In genomic region chr19:13756210-13756609, GRCh38 we compare ENCODE assay signal across 38 cellular contexts.
"Had no signal": no experiment of that assay in that cellular context is flagged by ENCODE, and none has a peak within 500 bp of the region (broad histone marks: within the 10 kb centered on the region; RNA-seq: fewer than 3 reads in every experiment).

No MANE protein-coding gene starts in this region.

- DNase-seq: activated B cell treated with CpG ODN at 0.5 μM for 24 hours; activated CD4-positive, alpha-beta T cell treated with anti-CD3 and anti-CD28 coated beads for 48 hours; activated CD4-positive, alpha-beta T cell treated with anti-CD3 and anti-CD28 coated beads, Interleukin-2, amount 50 U/mL, for 1 hour; activated CD4-positive, alpha-beta T cell treated with anti-CD3 and anti-CD28 coated beads, Interleukin-2, amount 50 U/mL, for 48 hours; activated CD8-positive, alpha-beta memory T cell treated with anti-CD3 and anti-CD28 coated beads for 24 hours; activated CD8-positive, alpha-beta T cell treated with anti-CD3 and anti-CD28 coated beads for 36 hours; activated effector memory CD4-positive, alpha-beta T cell treated with Interleukin-2 at 50 U/mL for 16 hours; activated gamma-delta T cell treated with Interleukin-2 at 50 U/mL for 16 hours; activated naive CD4-positive, alpha-beta T cell treated with anti-CD3 and anti-CD28 coated beads, Interleukin-2, amount 50 U/mL, for 16 hours; activated naive CD8-positive, alpha-beta T cell treated with anti-CD3 and anti-CD28 coated beads for 36 hours; activated naive CD8-positive, alpha-beta T cell treated with anti-CD3 and anti-CD28 coated beads, Interleukin-2, amount 50 U/mL, for 24 hours; activated T-cell treated with anti-CD3 and anti-CD28 coated beads, Interleukin-2, amount 50 U/mL, for 4 hours; adrenal gland; amygdala; aorta; central memory CD4-positive, alpha-beta T cell; cerebellar nuclear complex; dorsolateral prefrontal cortex; effector memory CD4-positive, alpha-beta T cell; endodermal cell; erythroblast; foreskin keratinocyte; gastrocnemius medialis; glutamatergic neuron; heart left ventricle; T-helper 1 cell; T-helper 17 cell; T1000; WERI-Rb-1 had no signal

- H3K27ac ChIP-seq: adrenal gland, breast epithelium, cardiac muscle cell, coronary artery, dorsolateral prefrontal cortex, esophagus muscularis mucosa, foreskin keratinocyte, gastrocnemius medialis, heart left ventricle, WERI-Rb-1 had no signal

- H3K9me3 Mint-ChIP-seq: activated B cell treated with CpG ODN at 0.5 μM for 24 hours; activated CD8-positive, alpha-beta T cell treated with anti-CD3 and anti-CD28 coated beads for 36 hours; activated naive CD8-positive, alpha-beta T cell treated with anti-CD3 and anti-CD28 coated beads for 36 hours; activated naive CD8-positive, alpha-beta T cell treated with anti-CD3 and anti-CD28 coated beads, Interleukin-2, amount 50 U/mL, for 24 hours; activated T-cell treated with anti-CD3 and anti-CD28 coated beads, Interleukin-2, amount 50 U/mL, for 4 hours; activated T-helper 17 cell treated with anti-CD3 and anti-CD28 coated beads, Interleukin-2, amount 50 U/mL, for 72 hours; brain; dendritic cell treated with granulocyte-macrophage colony-stimulating factor and Interleukin-4, amounts not matched to agents 40 ng/mL and 50 ng/mL, for 4 days; endodermal cell; T-helper 2 cell treated with Interferon-gamma antibody and Interleukin-4, amounts not matched to agents 5 μg/mL and 100 μg/mL, for 36 hours had no signal

- H3K27me3 ChIP-seq: adrenal gland, breast epithelium, cardiac muscle cell, dorsolateral prefrontal cortex, esophagus muscularis mucosa, foreskin keratinocyte, gastrocnemius medialis, heart left ventricle had no signal

- H3K4me3 ChIP-seq: adrenal gland, breast epithelium, cardiac muscle cell, coronary artery, dorsolateral prefrontal cortex, esophagus muscularis mucosa, gastrocnemius medialis, heart left ventricle had no signal

- H3K4me1 ChIP-seq: adrenal gland, breast epithelium, foreskin keratinocyte, gastrocnemius medialis, heart left ventricle had no signal

- H3K9me3 ChIP-seq: adrenal gland, breast epithelium, esophagus muscularis mucosa, gastrocnemius medialis, heart left ventricle had no signal

- H3K27ac Mint-ChIP-seq: activated B cell treated with CpG ODN at 0.5 μM for 24 hours; activated CD8-positive, alpha-beta T cell treated with anti-CD3 and anti-CD28 coated beads for 36 hours; activated naive CD8-positive, alpha-beta T cell treated with anti-CD3 and anti-CD28 coated beads for 36 hours; activated naive CD8-positive, alpha-beta T cell treated with anti-CD3 and anti-CD28 coated beads, Interleukin-2, amount 50 U/mL, for 24 hours; activated T-helper 17 cell treated with anti-CD3 and anti-CD28 coated beads, Interleukin-2, amount 50 U/mL, for 72 hours; brain; dendritic cell treated with granulocyte-macrophage colony-stimulating factor and Interleukin-4, amounts not matched to agents 40 ng/mL and 50 ng/mL, for 4 days; endodermal cell; T-helper 2 cell treated with Interferon-gamma antibody and Interleukin-4, amounts not matched to agents 5 μg/mL and 100 μg/mL, for 36 hours had no signal

- ATAC-seq: activated CD4-positive, CD25-positive, alpha-beta regulatory T cell treated with anti-CD3 and anti-CD28 coated beads, Interleukin-2, amount 50 U/mL, for 24 hours; activated CD8-positive, alpha-beta T cell treated with anti-CD3 and anti-CD28 coated beads for 36 hours; activated naive CD8-positive, alpha-beta T cell treated with anti-CD3 and anti-CD28 coated beads, Interleukin-2, amount 50 U/mL, for 24 hours; activated T-cell treated with anti-CD3 and anti-CD28 coated beads, Interleukin-2, amount 50 U/mL, for 4 hours; activated T-helper 17 cell treated with anti-CD3 and anti-CD28 coated beads, Interleukin-2, amount 50 U/mL, for 72 hours; foreskin keratinocyte; gastrocnemius medialis; heart left ventricle; T-helper 17 cell had no signal

- H3K4me1 Mint-ChIP-seq: activated B cell treated with CpG ODN at 0.5 μM for 24 hours; activated naive CD8-positive, alpha-beta T cell treated with anti-CD3 and anti-CD28 coated beads for 36 hours; activated naive CD8-positive, alpha-beta T cell treated with anti-CD3 and anti-CD28 coated beads, Interleukin-2, amount 50 U/mL, for 24 hours; activated T-helper 17 cell treated with anti-CD3 and anti-CD28 coated beads, Interleukin-2, amount 50 U/mL, for 72 hours; brain; endodermal cell had no signal

- H3K27me3 Mint-ChIP-seq: activated B cell treated with CpG ODN at 0.5 μM for 24 hours; activated CD8-positive, alpha-beta T cell treated with anti-CD3 and anti-CD28 coated beads for 36 hours; activated naive CD8-positive, alpha-beta T cell treated with anti-CD3 and anti-CD28 coated beads for 36 hours; activated naive CD8-positive, alpha-beta T cell treated with anti-CD3 and anti-CD28 coated beads, Interleukin-2, amount 50 U/mL, for 24 hours; activated T-helper 17 cell treated with anti-CD3 and anti-CD28 coated beads, Interleukin-2, amount 50 U/mL, for 72 hours; brain; dendritic cell treated with granulocyte-macrophage colony-stimulating factor and Interleukin-4, amounts not matched to agents 40 ng/mL and 50 ng/mL, for 4 days; T-helper 17 cell had no signal

- H3K4me3 Mint-ChIP-seq: activated B cell treated with CpG ODN at 0.5 μM for 24 hours; activated CD8-positive, alpha-beta T cell treated with anti-CD3 and anti-CD28 coated beads for 36 hours; activated naive CD8-positive, alpha-beta T cell treated with anti-CD3 and anti-CD28 coated beads for 36 hours; activated naive CD8-positive, alpha-beta T cell treated with anti-CD3 and anti-CD28 coated beads, Interleukin-2, amount 50 U/mL, for 24 hours; activated T-cell treated with anti-CD3 and anti-CD28 coated beads, Interleukin-2, amount 50 U/mL, for 4 hours; activated T-helper 17 cell treated with anti-CD3 and anti-CD28 coated beads, Interleukin-2, amount 50 U/mL, for 72 hours; brain; dendritic cell treated with granulocyte-macrophage colony-stimulating factor and Interleukin-4, amounts not matched to agents 40 ng/mL and 50 ng/mL, for 4 days; endodermal cell; T-helper 17 cell; T-helper 2 cell treated with Interferon-gamma antibody and Interleukin-4, amounts not matched to agents 5 μg/mL and 100 μg/mL, for 36 hours had no signal
